1 cellular context compared by ENCODE assay signal in the genomic region with DNA sequence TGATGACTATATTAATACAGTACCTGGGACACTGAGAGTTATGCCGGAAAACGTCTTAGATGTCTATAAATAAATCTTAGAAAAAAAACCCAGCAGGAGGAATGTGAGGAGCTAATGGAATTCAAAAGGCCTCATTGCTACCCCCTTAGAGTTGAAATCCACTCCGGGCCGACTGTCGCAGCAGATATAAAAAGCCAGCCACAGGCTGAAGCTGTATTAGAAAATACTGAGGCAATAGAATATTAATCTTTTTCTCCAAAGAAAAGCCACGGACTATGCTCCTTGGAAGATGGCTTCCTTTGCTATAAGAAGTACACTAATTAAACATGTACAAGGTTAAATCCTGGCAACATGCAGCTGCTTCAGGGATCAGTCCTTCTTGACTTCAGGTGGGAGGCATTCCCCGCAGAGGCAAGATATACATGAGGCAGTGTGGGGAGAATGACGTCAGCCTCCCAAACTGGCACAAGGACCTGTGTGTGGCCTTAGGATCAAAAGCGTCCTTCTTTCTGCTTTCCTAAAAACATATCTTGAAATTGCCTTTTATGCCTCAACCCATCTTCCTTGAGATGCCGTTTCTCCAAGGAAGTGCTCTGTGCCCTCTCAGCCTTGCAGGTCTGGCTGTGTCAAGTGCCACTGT.
TF ChIP-seq lines count a peak whose summit lies in the region.

No MANE protein-coding gene starts in this region.

TF ChIP-seq in WTC11, 78 proteins besides CTCF, POLR2A, EP300 and RAD21 (continued from another document):
- TF ChIP-seq, protein P1, sequence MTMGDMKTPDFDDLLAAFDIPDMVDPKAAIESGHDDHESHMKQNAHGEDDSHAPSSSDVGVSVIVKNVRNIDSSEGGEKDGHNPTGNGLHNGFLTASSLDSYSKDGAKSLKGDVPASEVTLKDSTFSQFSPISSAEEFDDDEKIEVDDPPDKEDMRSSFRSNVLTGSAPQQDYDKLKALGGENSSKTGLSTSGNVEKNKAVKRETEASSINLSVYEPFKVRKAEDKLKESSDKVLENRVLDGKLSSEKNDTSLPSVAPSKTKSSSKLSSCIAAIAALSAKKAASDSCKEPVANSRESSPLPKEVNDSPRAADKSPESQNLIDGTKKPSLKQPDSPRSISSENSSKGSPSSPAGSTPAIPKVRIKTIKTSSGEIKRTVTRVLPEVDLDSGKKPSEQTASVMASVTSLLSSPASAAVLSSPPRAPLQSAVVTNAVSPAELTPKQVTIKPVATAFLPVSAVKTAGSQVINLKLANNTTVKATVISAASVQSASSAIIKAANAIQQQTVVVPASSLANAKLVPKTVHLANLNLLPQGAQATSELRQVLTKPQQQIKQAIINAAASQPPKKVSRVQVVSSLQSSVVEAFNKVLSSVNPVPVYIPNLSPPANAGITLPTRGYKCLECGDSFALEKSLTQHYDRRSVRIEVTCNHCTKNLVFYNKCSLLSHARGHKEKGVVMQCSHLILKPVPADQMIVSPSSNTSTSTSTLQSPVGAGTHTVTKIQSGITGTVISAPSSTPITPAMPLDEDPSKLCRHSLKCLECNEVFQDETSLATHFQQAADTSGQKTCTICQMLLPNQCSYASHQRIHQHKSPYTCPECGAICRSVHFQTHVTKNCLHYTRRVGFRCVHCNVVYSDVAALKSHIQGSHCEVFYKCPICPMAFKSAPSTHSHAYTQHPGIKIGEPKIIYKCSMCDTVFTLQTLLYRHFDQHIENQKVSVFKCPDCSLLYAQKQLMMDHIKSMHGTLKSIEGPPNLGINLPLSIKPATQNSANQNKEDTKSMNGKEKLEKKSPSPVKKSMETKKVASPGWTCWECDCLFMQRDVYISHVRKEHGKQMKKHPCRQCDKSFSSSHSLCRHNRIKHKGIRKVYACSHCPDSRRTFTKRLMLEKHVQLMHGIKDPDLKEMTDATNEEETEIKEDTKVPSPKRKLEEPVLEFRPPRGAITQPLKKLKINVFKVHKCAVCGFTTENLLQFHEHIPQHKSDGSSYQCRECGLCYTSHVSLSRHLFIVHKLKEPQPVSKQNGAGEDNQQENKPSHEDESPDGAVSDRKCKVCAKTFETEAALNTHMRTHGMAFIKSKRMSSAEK (CRISPR knock-in tag; IDR thresholded peaks at IDR 0.05; ENCODE audit: borderline replicate concordance): no peak
